8 cellular contexts compared by ENCODE assay signal in the genomic region with DNA sequence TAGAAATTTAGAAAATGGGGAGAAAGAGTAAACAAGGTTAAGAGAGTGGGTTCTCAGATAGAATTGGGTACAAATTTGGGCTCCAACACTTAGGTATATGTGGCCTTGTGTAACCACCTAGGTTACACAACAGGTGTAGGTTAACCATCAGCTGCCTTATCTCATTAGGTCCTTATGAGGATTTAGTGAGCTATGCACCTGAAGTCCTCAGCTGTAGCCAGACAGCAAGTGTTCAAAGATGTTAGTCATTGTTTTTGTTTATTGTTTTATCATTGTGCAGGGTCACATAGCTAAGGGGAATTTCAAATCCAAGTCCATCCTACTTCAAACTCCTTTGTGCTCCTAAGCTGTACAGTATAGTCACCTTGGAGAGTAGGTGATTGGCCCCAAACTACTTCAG. TPM values are rescaled to one million over a fixed set of nuclear protein-coding genes. Genes with fewer than 3 reads are reported as not detected.
DNase-seq lines count a peak whose midpoint lies in the region; ATAC-seq, FAIRE-seq and TF ChIP-seq lines count a peak whose summit lies in the region.

No MANE protein-coding gene starts in this region.

- peaks cover 0 to 8% of the 10 kb centered on the region in 2 donors for H3K36me3 Mint-ChIP-seq in CD4-positive, alpha-beta memory T cell
- no peaks in the 10 kb centered on the region for H3K36me3 Mint-ChIP-seq in natural killer cell

- RAD21 ChIA-PET in GM12878 (lab: Charles Lee; ENCODE audit: unreplicated experiment), result no interaction called here

- H3K36me3 ChIP-seq in CD4-positive, alpha-beta memory T cell (ENCODE audit: insufficient read depth, low read length), result no peaks in the 10 kb centered on the region
- H3K36me3 ChIP-seq in GM12878 (ENCODE audit: control insufficient read depth in 2 of 2, insufficient read depth in 2 of 2, low read length in 1 of 2), result no peaks in the 10 kb centered on the region

- POLR2A ChIA-PET in CD4-positive, alpha-beta memory T cell (lab: Charles Lee; ENCODE audit: partially characterized antibody), result interaction anchor here (3.6 kb wide), 1 partner anchor 12 kb away, joined by 19 read pairs; no protein-coding TSS in a partner anchor
- POLR2A ChIA-PET in GM12878 (lab: Charles Lee), result interaction anchor here (1.5 kb wide), 1 partner anchor 143 kb away, joined by 3 read pairs; no protein-coding TSS in a partner anchor

- H3K27me3 ChIP-seq in CD4-positive, alpha-beta memory T cell (ENCODE audit: insufficient read depth, low read length), result no peaks in the 10 kb centered on the region
- H3K27me3 ChIP-seq in GM12878 (replicated peaks in 1 of 2; ENCODE audit: control insufficient read depth in 2 of 2, insufficient read depth in 2 of 2, low read length in 1 of 2), result no peaks in the 10 kb centered on the region

- in situ Hi-C loops in GM12878 (cut with MboI), result no loop called here

- peak; percentile 1 for ATAC-seq in HG02870 (IDR thresholded peaks at IDR 0.05; ENCODE audit: unreplicated experiment)
- ATAC-seq in GM12878, result no peak; the same call in 2 of the 3 replicates
- ATAC-seq in natural killer cell, result no peak

- no peak for DNase-seq in CD4-positive, alpha-beta memory T cell
- DNase-seq in GM12878 (ENCODE audit: low read depth, low spot score) (no peak), natural killer cell (no peak), NCI-H1417 treated with DMSO at 0.1 percent for 48 hours (lab: John Stamatoyannopoulos, UW) (no peak), NCI-H1048 (lab: John Stamatoyannopoulos, UW) (no peak), NOMO-1 treated with dmso at 0.1 percent for 144 hours (lab: John Stamatoyannopoulos, UW; ENCODE audit: unreplicated experiment) (no peak)
- no peak for DNase-seq in stimulated activated CD8-positive, alpha-beta memory T cell treated with anti-CD3 and anti-CD28 coated beads, Interleukin-4, amount 100 ng/mL, for 48 hours

- no peak for TF ChIP-seq RAD21 in GM12878 (IDR thresholded peaks at IDR 0.05; ENCODE audit: insufficient read depth, low read depth, low read length)

- peak overlapping the region; percentile 61 for H3K4me2 ChIP-seq in GM12878 (ENCODE audit: control insufficient read depth, insufficient read depth)

- H3K4me3 Mint-ChIP-seq in CD4-positive, alpha-beta memory T cell, result peak overlapping the region; percentile 86 to 98 (median 94)
- peak overlapping the region; percentile 95 for H3K4me3 Mint-ChIP-seq in natural killer cell

- CTCF ChIA-PET in CD4-positive, alpha-beta memory T cell (lab: Charles Lee; ENCODE audit: partially characterized antibody), result interaction anchor here (1.1 to 1.5 kb wide), 2 partner anchors 9 to 24 kb away, joined by 3 to 4 read pairs; no protein-coding TSS in a partner anchor
- CTCF ChIA-PET in GM12878 (lab: Yijun Ruan, JAX), result interaction anchor here (1.2 to 1.6 kb wide), 4 partner anchors 11 to 50 kb away, joined by 3 to 5 read pairs (median 4); no protein-coding TSS in a partner anchor

- no peaks in the 10 kb centered on the region for H3K27me3 Mint-ChIP-seq in CD4-positive, alpha-beta memory T cell
- no peaks in the 10 kb centered on the region for H3K27me3 Mint-ChIP-seq in natural killer cell (ENCODE audit: low read depth in 2 of 2)

- peaks cover 42% of the 10 kb centered on the region for H3K79me2 ChIP-seq in GM12878 (ENCODE audit: control insufficient read depth, insufficient read depth, low read length)

- peaks cover 0 to 3% (median 2%) of the 10 kb centered on the region in 8 donors for H3K9me3 Mint-ChIP-seq in CD4-positive, alpha-beta memory T cell
- H3K9me3 Mint-ChIP-seq in natural killer cell, result no peaks in the 10 kb centered on the region

- no peak for TF ChIP-seq POLR2A in GM12878 (IDR thresholded peaks at IDR 0.05; ENCODE audit: low read depth, low read length)

- peak overlapping the region; percentile 98 for H2AFZ ChIP-seq in GM12878 (ENCODE audit: control insufficient read depth, low read depth, low read length)

- TF ChIP-seq EP300 in GM12878 (IDR thresholded peaks at IDR 0.05; ENCODE audit: borderline replicate concordance in 1 of 2, control insufficient read depth in 1 of 2, low read depth in 2 of 2, low read length in 2 of 2), result no peak

- BruUV-seq in GM12878 (replicated peaks; lab: Mats Ljungman, UMichigan), result no TSS peak

- no peak for FAIRE-seq in GM12878 (lab: Jason Lieb, UNC)

- peak overlapping the region; percentile 88 for H3K9ac ChIP-seq in GM12878 (ENCODE audit: control insufficient read depth, insufficient read depth, low read length)

- SMC1A ChIA-PET in GM12878 (lab: Charles Lee; ENCODE audit: uncharacterized antibody, unreplicated experiment), result interaction anchor here (1.4 to 1.7 kb wide), 3 partner anchors 18 to 25 kb away, joined by 3 to 4 read pairs (median 4); no protein-coding TSS in a partner anchor

- no peaks in the 10 kb centered on the region for H3K9me3 ChIP-seq in CD4-positive, alpha-beta memory T cell (ENCODE audit: control insufficient read depth in 1 of 2, low read length in 2 of 2)
- no peaks in the 10 kb centered on the region for H3K9me3 ChIP-seq in GM12878 (replicated peaks; ENCODE audit: control insufficient read depth, insufficient read depth, low read length)

- intact Hi-C loops in CD4-positive, alpha-beta memory T cell (cut with micrococcal nuclease), result no loop called here
- intact Hi-C loops in GM12878 (cut with micrococcal nuclease; ENCODE audit: unreplicated experiment) (no loop called here), natural killer cell (cut with micrococcal nuclease) (no loop called here)

- peaks cover 40 to 59% (median 45%) of the 10 kb centered on the region in 4 donors for H3K4me1 Mint-ChIP-seq in CD4-positive, alpha-beta memory T cell
- peaks cover 48 to 50% of the 10 kb centered on the region in 2 donors for H3K4me1 Mint-ChIP-seq in natural killer cell

- H3K4me3 ChIP-seq in CD4-positive, alpha-beta memory T cell (ENCODE audit: low read length in 2 of 2), result peak overlapping the region in 1 of 2 donors; percentile 73
- peak overlapping the region; percentile 92 for H3K4me3 ChIP-seq in GM12878

- no peaks in the 10 kb centered on the region for H4K20me1 ChIP-seq in GM12878 (ENCODE audit: control insufficient read depth, insufficient read depth)

- H3K27ac Mint-ChIP-seq in CD4-positive, alpha-beta memory T cell, result peak overlapping the region; percentile 87 to 97 (median 92)
- peak overlapping the region; percentile 61 to 90 for H3K27ac Mint-ChIP-seq in natural killer cell

- TF ChIP-seq CTCF in GM12878 (IDR thresholded peaks at IDR 0.05 in 2 of 3, conservative IDR thresholded peaks at IDR 0.05 in 1 of 3; ENCODE audit: control insufficient read depth in 2 of 3, extremely low read depth in 1 of 3, insufficient read depth in 1 of 3, low read depth in 3 of 3, low read length in 3 of 3) (no peak), natural killer cell (IDR thresholded peaks at IDR 0.05) (no peak)

- peaks cover 47% of the 10 kb centered on the region for H3K4me1 ChIP-seq in CD4-positive, alpha-beta memory T cell (ENCODE audit: insufficient read depth, low read length)
- H3K4me1 ChIP-seq in GM12878 (ENCODE audit: control insufficient read depth, insufficient read depth, low read length), result peaks cover 1% of the 10 kb centered on the region; the same call in 1 of the 2 replicates

- H3K27ac ChIP-seq in CD4-positive, alpha-beta memory T cell (ENCODE audit: low read depth, low read length), result peak overlapping the region; percentile 52
- 0 out of 2 replicates have a peak overlapping the region, but pooled peaks have one; percentile 83 for H3K27ac ChIP-seq in GM12878 (ENCODE audit: control insufficient read depth, insufficient read depth)

TF ChIP-seq in GM12878, 131 proteins besides CTCF, POLR2A, EP300 and RAD21 (continues in another document):
- TF ChIP-seq SIX5 (IDR thresholded peaks at IDR 0.05; ENCODE audit: low read depth, low read length, severe bottlenecking), result no peak
- TF ChIP-seq PML (IDR thresholded peaks at IDR 0.05; ENCODE audit: low read length), result no peak
- no peak for TF ChIP-seq MYC (IDR thresholded peaks at IDR 0.05; ENCODE audit: insufficient read depth, insufficient read length, insufficient replicate concordance, low read length, severe bottlenecking)

RNA-seq across cellular contexts. Expression of a gene that starts 1.0 kb away (rescaled TPM):
- total RNA-seq in CD4-positive, alpha-beta memory T cell, result 10 to 100 TPM; 21.8 to 22.1 TPM
- polyA plus RNA-seq in CD4-positive, alpha-beta memory T cell, result 10 to 100 TPM; 15.5 to 17.0 TPM
- total RNA-seq in GM12878 (2013; cell fraction: nucleolus; rRNA removed), result 39.5 and 42.8 TPM in 2 replicates
- 12.1 and 13.6 TPM in 2 replicates for total RNA-seq in GM12878 (2014; rRNA removed)
- 9.5 and 10.0 TPM in 2 replicates for total RNA-seq in GM12878 (2014; rRNA removed; fragmentation: Illumina TruSeq; extraction: Trizol)
- total RNA-seq in GM12878 (2021), result 21.4 and 23.8 TPM in 2 replicates
- polyA plus RNA-seq in GM12878 (2011; ENCODE audit: low read depth), result 8.7 TPM
- 17.7 and 21.3 TPM in 2 replicates for polyA plus RNA-seq in GM12878 (2011; rRNA removed)
- polyA plus RNA-seq in GM12878 (2011; cell fraction: cytosol; rRNA removed), result 15.8 and 19.9 TPM in 2 replicates
- 25.5 and 25.9 TPM in 2 replicates for polyA plus RNA-seq in GM12878 (2011; cell fraction: nucleus; rRNA removed)
- polyA plus RNA-seq in GM12878 (2012), result 7.5 and 10.1 TPM in 2 replicates
- polyA plus RNA-seq in GM12878 (2014; fragmentation: Illumina TruSeq; extraction: Trizol), result 12.3 and 12.6 TPM in 2 replicates
- 10 to 100 TPM in 1 of 2 experiments, 1 to 10 TPM in 1; 7.1 to 11.4 TPM for polyA plus RNA-seq in GM12878 (2014; fragmentation: Nextera tagmentation; extraction: Ambion mirVana)
- polyA plus RNA-seq in GM12878 (2014; rRNA removed), result 10.1 and 10.9 TPM in 2 replicates
- polyA plus RNA-seq in GM12878 (2016; fragmentation: Nextera tagmentation; extraction: Ambion mirVana), result 10 to 100 TPM; 18.6 to 23.3 TPM
- polyA minus RNA-seq in GM12878 (2011; rRNA and poly(A)+ RNA removed), result 45.8 and 47.4 TPM in 2 replicates
- 10.7 and 12.6 TPM in 2 replicates for polyA minus RNA-seq in GM12878 (2011; cell fraction: cytosol; rRNA and poly(A)+ RNA removed)
- polyA minus RNA-seq in GM12878 (2011; cell fraction: nucleus; rRNA and poly(A)+ RNA removed), result 27.4 and 38.9 TPM in 2 replicates
- total RNA-seq in natural killer cell, result 10 to 100 TPM in 2 of 3 donors, 1 to 10 TPM in 1; 8.1 to 12.6 (median 10.8) TPM
